In genomic region chr1:39413902-39414528, GRCh38 we compare ENCODE assay signal across 11 cellular contexts.
A peak's percentile ranks its signal among the peaks of the same experiment; 100 is the strongest.
DNase-seq lines count a peak whose midpoint lies in the region; ATAC-seq and TF ChIP-seq lines count a peak whose summit lies in the region.
"Had no signal": no experiment of that assay in that cellular context is flagged by ENCODE, and none has a peak within 500 bp of the region (broad histone marks: within the 10 kb centered on the region; RNA-seq: fewer than 3 reads in every experiment).

No MANE protein-coding gene starts in this region.

- H3K23ac ChIP-seq in H9 (ENCODE audit: insufficient read length, low read depth, low read length): no peak overlapping the region

- H4K8ac ChIP-seq in H9 (replicated peaks; ENCODE audit: insufficient read length, low read depth, low read length): no peak overlapping the region

- POLR2A ChIA-PET in CD4-positive, alpha-beta memory T cell (lab: Charles Lee; ENCODE audit: partially characterized antibody): no interaction called here

- no peak overlapping the region for H2BK120ac ChIP-seq in H9 (ENCODE audit: low read depth, low read length, poor library complexity, severe bottlenecking)

- no peak for ATAC-seq in GM21529 (IDR thresholded peaks at IDR 0.05; ENCODE audit: unreplicated experiment)
- no peak for ATAC-seq in HG02798 (IDR thresholded peaks at IDR 0.05; ENCODE audit: poor library complexity, unreplicated experiment)
- ATAC-seq: HCT116 had no signal

- peak overlapping the region in 1 of 3 experiments; percentile 24; a peak in 2 of 7 replicates for H3K27ac Mint-ChIP-seq in H9
- H3K27ac Mint-ChIP-seq in CD4-positive, alpha-beta memory T cell: peak overlapping the region in 3 of 7 donors; percentile 32 to 79 (median 62)
- H3K27ac Mint-ChIP-seq: activated naive CD8-positive, alpha-beta T cell treated with anti-CD3 and anti-CD28 coated beads for 36 hours had no signal

- intact Hi-C loops in CD4-positive, alpha-beta memory T cell (cut with micrococcal nuclease): loop anchor here (10.0 kb wide), 1 partner anchor 49 kb away; no protein-coding TSS in a partner anchor

- H3K4me1 Mint-ChIP-seq in H9: peaks cover 45 to 55% of the 10 kb centered on the region in 2 experiments
- peaks cover 25 to 63% (median 46%) of the 10 kb centered on the region in 4 donors for H3K4me1 Mint-ChIP-seq in CD4-positive, alpha-beta memory T cell

- H3K23me2 ChIP-seq in H9 (ENCODE audit: insufficient read length, low read depth, low read length, poor library complexity, severe bottlenecking): peaks cover 6% of the 10 kb centered on the region

- H3K4ac ChIP-seq in H9 (ENCODE audit: low read depth, low read length): no peak overlapping the region

- H2BK12ac ChIP-seq in H9 (ENCODE audit: insufficient read length, low read depth, low read length): no peak overlapping the region

- no peak overlapping the region for H4K91ac ChIP-seq in H9 (ENCODE audit: insufficient read length, low read depth, low read length)

- peak overlapping the region; percentile 10 to 57 for H3K4me3 Mint-ChIP-seq in H9
- no peak overlapping the region for H3K4me3 Mint-ChIP-seq in CD4-positive, alpha-beta memory T cell
- H3K4me3 Mint-ChIP-seq: activated naive CD8-positive, alpha-beta T cell treated with anti-CD3 and anti-CD28 coated beads for 36 hours had no signal

- H3K9ac ChIP-seq in H9 (ENCODE audit: extremely low read depth, insufficient read length, low read length): no peak overlapping the region
- no peak overlapping the region for H3K9ac ChIP-seq in adipocyte (ENCODE audit: low read length)
- H3K9ac ChIP-seq in iPS-20b (ENCODE audit: low read depth, low read length): no peak overlapping the region
- no peak overlapping the region for H3K9ac ChIP-seq in smooth muscle cell (ENCODE audit: low read depth)

- TF ChIP-seq CTCF in H9 (conservative IDR thresholded peaks at IDR 0.05): no peak
- TF ChIP-seq CTCF in smooth muscle cell (IDR thresholded peaks at IDR 0.05; ENCODE audit: borderline replicate concordance, insufficient read depth, poor library complexity, severe bottlenecking): no peak

- DNase-seq in H9 (no peak), adipocyte (ENCODE audit: low read depth) (no peak), smooth muscle cell (lab: John Stamatoyannopoulos, UW; ENCODE audit: unreplicated experiment) (no peak)
- DNase-seq in CD4-positive, alpha-beta memory T cell: no peak
- DNase-seq: activated naive CD8-positive, alpha-beta T cell treated with anti-CD3 and anti-CD28 coated beads for 36 hours; hippocampal formation; Kasumi-1 had no signal

- peaks cover 39 to 44% (median 43%) of the 10 kb centered on the region in 3 experiments for H3K36me3 Mint-ChIP-seq in H9 (ENCODE audit: insufficient read depth in 1 of 3, low read depth in 3 of 3)
- H3K36me3 Mint-ChIP-seq in CD4-positive, alpha-beta memory T cell: peaks cover 12 to 39% of the 10 kb centered on the region in 2 donors

- H3K4me3 ChIP-seq in adipocyte (ENCODE audit: low read length): peak overlapping the region; percentile 59
- peak overlapping the region; percentile 35; the same call in 1 of the 2 replicates for H3K4me3 ChIP-seq in iPS-20b (ENCODE audit: low read length)
- no peak overlapping the region for H3K4me3 ChIP-seq in smooth muscle cell
- no peak overlapping the region for H3K4me3 ChIP-seq in CD4-positive, alpha-beta memory T cell (ENCODE audit: low read length in 2 of 2)

- H3K79me2 ChIP-seq in H9 (ENCODE audit: insufficient read depth, low read length) (peaks cover 33% of the 10 kb centered on the region; the same call in 1 of the 2 replicates), smooth muscle cell (ENCODE audit: low read depth) (peaks cover 78% of the 10 kb centered on the region)

- H3K27me3 ChIP-seq in H9 (ENCODE audit: insufficient read depth, low read length) (no peaks in the 10 kb centered on the region), adipocyte (replicated peaks; ENCODE audit: control insufficient read depth, insufficient read depth, low read length) (no peaks in the 10 kb centered on the region), iPS-20b (ENCODE audit: insufficient read depth, low read length) (no peaks in the 10 kb centered on the region), smooth muscle cell (ENCODE audit: low read depth) (no peaks in the 10 kb centered on the region)
- H3K27me3 ChIP-seq in CD4-positive, alpha-beta memory T cell (ENCODE audit: insufficient read depth, low read length): no peaks in the 10 kb centered on the region

- no peak overlapping the region; the same call in 1 of the 2 replicates for H3K14ac ChIP-seq in H9 (ENCODE audit: insufficient read depth, low read length)

- no peaks in the 10 kb centered on the region for H3K9me3 ChIP-seq in H9 (ENCODE audit: control insufficient read depth, low read depth, low read length)
- no peaks in the 10 kb centered on the region for H3K9me3 ChIP-seq in adipocyte (ENCODE audit: control insufficient read depth, low read length)
- no peaks in the 10 kb centered on the region for H3K9me3 ChIP-seq in iPS-20b (ENCODE audit: insufficient read depth, low read depth, low read length)
- no peaks in the 10 kb centered on the region for H3K9me3 ChIP-seq in smooth muscle cell (replicated peaks; ENCODE audit: low read depth)
- H3K9me3 ChIP-seq in CD4-positive, alpha-beta memory T cell (ENCODE audit: control insufficient read depth in 1 of 2, low read length in 2 of 2): no peaks in the 10 kb centered on the region

- H3F3A ChIP-seq in smooth muscle cell (ENCODE audit: low read depth): peaks cover 7% of the 10 kb centered on the region

- no peaks in the 10 kb centered on the region for H3K79me1 ChIP-seq in H9 (ENCODE audit: insufficient read depth, low read depth, low read length, poor library complexity, severe bottlenecking)

- H3K36me3 ChIP-seq in adipocyte (ENCODE audit: control insufficient read depth, insufficient read depth, low read length, severe bottlenecking) (peaks cover 10% of the 10 kb centered on the region), iPS-20b (ENCODE audit: insufficient read depth, low read depth, low read length) (peaks cover 62% of the 10 kb centered on the region; the same call in 1 of the 2 replicates), smooth muscle cell (ENCODE audit: low read depth) (no peaks in the 10 kb centered on the region)
- peaks cover 7% of the 10 kb centered on the region for H3K36me3 ChIP-seq in CD4-positive, alpha-beta memory T cell (ENCODE audit: insufficient read depth, low read length)

- H2AFZ ChIP-seq in H9 (ENCODE audit: low read length): no peak overlapping the region
- no peak overlapping the region for H2AFZ ChIP-seq in smooth muscle cell (ENCODE audit: low read depth)

- H3T11ph ChIP-seq in H9 (ENCODE audit: low read length): no peak overlapping the region

- CTCF ChIA-PET in CD4-positive, alpha-beta memory T cell (lab: Charles Lee; ENCODE audit: partially characterized antibody): interaction anchor here (1.2 kb wide), 2 partner anchors 11 to 15 kb away, joined by 3 to 4 read pairs; no protein-coding TSS in a partner anchor

- H2AK5ac ChIP-seq in H9 (ENCODE audit: insufficient read length, low read length): no peak overlapping the region

- no peak overlapping the region for H2BK5ac ChIP-seq in H9 (ENCODE audit: insufficient read length, low read length)

- no peak overlapping the region for H3K18ac ChIP-seq in H9 (ENCODE audit: insufficient read length, low read depth, low read length)

- H3K4me2 ChIP-seq in H9 (ENCODE audit: insufficient read depth, insufficient read length, low read length) (no peak overlapping the region), smooth muscle cell (peak overlapping the region; percentile 41)

- H2BK20ac ChIP-seq in H9 (ENCODE audit: low read depth, low read length, poor library complexity, severe bottlenecking): no peak overlapping the region

- no peak overlapping the region for H3K27ac ChIP-seq in H9 (ENCODE audit: insufficient read length, low read depth, low read length)
- no peak overlapping the region for H3K27ac ChIP-seq in iPS-20b (ENCODE audit: low read length)
- no peak overlapping the region for H3K27ac ChIP-seq in smooth muscle cell (ENCODE audit: low read depth)
- no peak overlapping the region for H3K27ac ChIP-seq in CD4-positive, alpha-beta memory T cell (ENCODE audit: low read depth, low read length)

- H3K9me3 Mint-ChIP-seq in H9: peaks cover 0 to 28% of the 10 kb centered on the region in 2 experiments; a peak in 3 of 5 replicates
- H3K9me3 Mint-ChIP-seq in CD4-positive, alpha-beta memory T cell: no peaks in the 10 kb centered on the region
- H3K9me3 Mint-ChIP-seq: activated naive CD8-positive, alpha-beta T cell treated with anti-CD3 and anti-CD28 coated beads for 36 hours had no signal

- no peak overlapping the region for H4K5ac ChIP-seq in H9 (ENCODE audit: insufficient read length, low read depth, low read length)

- H2BK15ac ChIP-seq in H9 (ENCODE audit: low read depth, low read length): no peak overlapping the region

- no peaks in the 10 kb centered on the region for H3K27me3 Mint-ChIP-seq in H9 (ENCODE audit: low read depth)
- H3K27me3 Mint-ChIP-seq in CD4-positive, alpha-beta memory T cell: no peaks in the 10 kb centered on the region
- H3K27me3 Mint-ChIP-seq: activated naive CD8-positive, alpha-beta T cell treated with anti-CD3 and anti-CD28 coated beads for 36 hours had no signal

- H3K4me1 ChIP-seq in H9 (ENCODE audit: insufficient read depth, low read length) (peaks cover 12% of the 10 kb centered on the region; the same call in 1 of the 2 replicates), adipocyte (ENCODE audit: control insufficient read depth, insufficient read depth, low read length) (peaks cover 41% of the 10 kb centered on the region), iPS-20b (ENCODE audit: insufficient read depth, low read length) (peaks cover 17% of the 10 kb centered on the region), smooth muscle cell (ENCODE audit: low read depth) (peaks cover 29% of the 10 kb centered on the region)
- H3K4me1 ChIP-seq in CD4-positive, alpha-beta memory T cell (ENCODE audit: insufficient read depth, low read length): peaks cover 27% of the 10 kb centered on the region

- no CpG with 5 or more reads among the region's 4 CpGs for WGBS in H9 (ENCODE audit: extremely low coverage, insufficient read length, low lambda C conversion rate)
- 100% methylated on average over 4 of the region's 4 CpGs for WGBS in smooth muscle cell (ENCODE audit: low lambda C conversion rate)

- H4K20me1 ChIP-seq in H9 (ENCODE audit: control insufficient read depth, insufficient read depth, insufficient read length): no peaks in the 10 kb centered on the region
- peaks cover 92% of the 10 kb centered on the region for H4K20me1 ChIP-seq in smooth muscle cell (ENCODE audit: low read depth)

- no peak overlapping the region for H3K56ac ChIP-seq in H9 (ENCODE audit: insufficient read length, low read depth, low read length)

Comparison
In these comparisons a context has a peak if more than half of its experiments do, and no peak if none do; other contexts are left out.
1. H3K4me3 Mint-ChIP-seq: peak in H9 (2 of 2); none in CD4-positive, alpha-beta memory T cell (0 of 8).
2. H3K4me3 ChIP-seq: peak in adipocyte (single experiment) and iPS-20b (single experiment); none in smooth muscle cell (single experiment) and CD4-positive, alpha-beta memory T cell (0 of 2).